In genomic region chr7:99618726-99619125, GRCh38 we compare ENCODE assay signal across 11 cellular contexts.
DNase-seq lines count a peak whose midpoint lies in the region; ATAC-seq, FAIRE-seq and TF ChIP-seq lines count a peak whose summit lies in the region.
"Had no signal": no experiment of that assay in that cellular context is flagged by ENCODE, and none has a peak within 500 bp of the region (broad histone marks: within the 10 kb centered on the region; RNA-seq: fewer than 3 reads in every experiment).

No MANE protein-coding gene starts in this region.

- peak overlapping the region; percentile 41 for H3K27ac Mint-ChIP-seq in T-helper 2 cell treated with Interferon-gamma antibody and Interleukin-4, amounts not matched to agents 5 μg/mL and 100 μg/mL, for 36 hours

- FAIRE-seq in RCC 7860 (lab: Jason Lieb, UNC) (no peak), D721Med (lab: Jason Lieb, UNC) (no peak)
- FAIRE-seq: pancreas had no signal

- peaks cover 57% of the 10 kb centered on the region for H3K36me3 Mint-ChIP-seq in T-helper 2 cell treated with Interferon-gamma antibody and Interleukin-4, amounts not matched to agents 5 μg/mL and 100 μg/mL, for 36 hours (ENCODE audit: low read depth)

- no peaks in the 10 kb centered on the region for H3K27me3 Mint-ChIP-seq in T-helper 2 cell treated with Interferon-gamma antibody and Interleukin-4, amounts not matched to agents 5 μg/mL and 100 μg/mL, for 36 hours (ENCODE audit: low read depth)

- no peak for ATAC-seq in GM21786 (IDR thresholded peaks at IDR 0.05; ENCODE audit: unreplicated experiment)
- ATAC-seq: pancreas had no signal

- no peaks in the 10 kb centered on the region for H3K9me3 Mint-ChIP-seq in T-helper 2 cell treated with Interferon-gamma antibody and Interleukin-4, amounts not matched to agents 5 μg/mL and 100 μg/mL, for 36 hours

- TF ChIP-seq CTCF in D721Med (IDR thresholded peaks at IDR 0.05; ENCODE audit: insufficient read depth, missing control alignments), result no peak

- H3K4me3 Mint-ChIP-seq in T-helper 2 cell treated with Interferon-gamma antibody and Interleukin-4, amounts not matched to agents 5 μg/mL and 100 μg/mL, for 36 hours, result peak overlapping the region; percentile 92

- DNase-seq in T-helper 2 cell treated with Interferon-gamma antibody and Interleukin-4, amounts not matched to agents 5 μg/mL and 100 μg/mL, for 36 hours (ENCODE audit: low spot score), result no peak
- DNase-seq in T-helper 2 cell, result no peak
- DNase-seq in RCC 7860 (ENCODE audit: low spot score), result peak; percentile 35
- peak; percentile 25 for DNase-seq in ecto neural progenitor cell (ENCODE audit: low spot score)
- DNase-seq in non-pigmented ciliary epithelial cell (ENCODE audit: low read depth), result peak; percentile 20
- DNase-seq in NCI-H1092 (lab: John Stamatoyannopoulos, UW), result no peak
- DNase-seq in D721Med (ENCODE audit: insufficient read length, low spot score), result no peak
- DNase-seq: 8988T, NCI-H2107, pancreas had no signal

- H3K4me1 Mint-ChIP-seq in T-helper 2 cell treated with Interferon-gamma antibody and Interleukin-4, amounts not matched to agents 5 μg/mL and 100 μg/mL, for 36 hours (ENCODE audit: low read depth), result peaks cover 54% of the 10 kb centered on the region

Comparison
In these comparisons a context has a peak if more than half of its experiments do, and no peak if none do; other contexts are left out.
1. DNase-seq: peak in RCC 7860 (single experiment), ecto neural progenitor cell (single experiment) and non-pigmented ciliary epithelial cell (single experiment); none in T-helper 2 cell treated with Interferon-gamma antibody and Interleukin-4, amounts not matched to agents 5 μg/mL and 100 μg/mL, for 36 hours (single experiment), T-helper 2 cell (0 of 5), NCI-H1092 (single experiment) and D721Med (single experiment).